In the genomic region with DNA sequence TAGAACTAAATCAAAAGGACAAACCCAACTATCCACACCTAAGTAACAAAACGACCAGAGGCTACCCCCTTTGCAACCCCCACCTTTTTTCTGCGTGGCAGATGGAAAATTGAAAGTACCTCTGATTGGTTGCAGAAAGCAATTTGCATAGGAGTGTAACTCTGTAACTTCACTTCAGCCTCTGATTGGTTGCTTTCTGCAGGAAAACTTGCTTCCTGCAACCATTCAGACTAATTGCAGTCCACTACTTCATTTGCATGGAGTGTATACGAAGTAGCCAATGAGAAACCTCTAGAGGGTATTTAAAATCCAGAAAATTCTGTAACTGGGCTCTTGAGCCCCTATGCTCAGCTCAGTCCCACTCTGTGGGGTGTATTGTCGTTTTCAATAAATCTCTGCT, we compare ENCODE assay signal across 28 cellular contexts.
DNase-seq lines count a peak whose midpoint lies in the region; ATAC-seq, FAIRE-seq and TF ChIP-seq lines count a peak whose summit lies in the region.
"Had no signal": no experiment of that assay in that cellular context is flagged by ENCODE, and none has a peak within 500 bp of the region (broad histone marks: within the 10 kb centered on the region; RNA-seq: fewer than 3 reads in every experiment).

No MANE protein-coding gene starts in this region.

- no peak overlapping the region for H3K23ac ChIP-seq in H1 (ENCODE audit: insufficient read length)

- TF ChIP-seq CTCF in BE2C (IDR thresholded peaks at IDR 0.05; ENCODE audit: low read depth, low read length), result no peak
- no peak for TF ChIP-seq CTCF in HFFc6 (IDR thresholded peaks at IDR 0.05)
- TF ChIP-seq CTCF in H1 (IDR thresholded peaks at IDR 0.05; ENCODE audit: control extremely low read depth in 1 of 3, insufficient read depth in 1 of 3, low read depth in 1 of 3, low read length in 3 of 3), result no peak

- no peak overlapping the region for H2BK20ac ChIP-seq in H1 (ENCODE audit: low read length)

- no peaks in the 10 kb centered on the region for H4K20me1 ChIP-seq in H1 (replicated peaks in 1 of 2; ENCODE audit: control insufficient read depth in 1 of 2, insufficient read depth in 2 of 2, low read length in 2 of 2)

- no peaks in the 10 kb centered on the region for H3K79me1 ChIP-seq in H1 (ENCODE audit: low read depth, low read length)

- H3K36me3 Mint-ChIP-seq in HFFc6 (ENCODE audit: low read depth), result no peaks in the 10 kb centered on the region
- H3K36me3 Mint-ChIP-seq: CD4-positive, alpha-beta memory T cell had no signal

- no peak overlapping the region for H2BK15ac ChIP-seq in H1 (ENCODE audit: low read length)

- H3K4me2 ChIP-seq in H1 (ENCODE audit: insufficient read depth in 1 of 2, low read depth in 2 of 2, low read length in 2 of 2), result no peak overlapping the region

- no peaks in the 10 kb centered on the region for H3K23me2 ChIP-seq in H1 (ENCODE audit: low read depth, low read length)

- no peak overlapping the region for H2AK5ac ChIP-seq in H1 (ENCODE audit: low read depth, low read length)

- TF ChIP-seq EP300 in H1 (IDR thresholded peaks at IDR 0.05; ENCODE audit: borderline replicate concordance in 1 of 2, low read depth in 2 of 2, low read length in 2 of 2), result no peak

- DNase-seq in BE2C (no peak), HFFc6 (no peak), RPMI7951 (ENCODE audit: low read depth) (peak; percentile 40), H1 (ENCODE audit: low read depth in 1 of 2, low spot score in 2 of 2) (no peak), NCI-H2227 (lab: John Stamatoyannopoulos, UW; ENCODE audit: unreplicated experiment) (no peak), middle frontal gyrus (ENCODE audit: extremely low spot score, low spot score) (no peak)
- no peak for DNase-seq in stimulated activated naive CD4-positive, alpha-beta T cell (lab: John Stamatoyannopoulos, UW)
- DNase-seq: AML-193; C1 segment of cervical spinal cord; CD4-positive, alpha-beta memory T cell; COR-L47; GF-D8; H9; NCI-H1092 treated with DMSO at 0.1 percent for 48 hours; NCI-H1436; NCI-H187; NCI-H2081 treated with DMSO at 0.1 percent for 48 hours; NCI-H2171; NCI-H345; NCI-H510A treated with DMSO at 0.1 percent for 48 hours; SHP77 treated with DMSO at 0.1 percent for 48 hours; T-helper 17 cell had no signal

- no peaks in the 10 kb centered on the region for H3K9me3 ChIP-seq in BE2C
- H3K9me3 ChIP-seq in H1 (ENCODE audit: insufficient read depth in 2 of 2, low read depth in 1 of 2, low read length in 1 of 2), result no peaks in the 10 kb centered on the region

- peak overlapping the region; percentile 51 for H3K4me3 Mint-ChIP-seq in HFFc6
- H3K4me3 Mint-ChIP-seq: CD4-positive, alpha-beta memory T cell; H9; T-helper 17 cell had no signal

- peaks cover 8% of the 10 kb centered on the region for H3K27me3 ChIP-seq in BE2C
- no peaks in the 10 kb centered on the region for H3K27me3 ChIP-seq in H1 (replicated peaks in 1 of 4; ENCODE audit: control insufficient read depth in 3 of 4, extremely low read depth in 1 of 4, insufficient read depth in 3 of 4, low read length in 3 of 4)

- H2BK12ac ChIP-seq in H1 (ENCODE audit: low read depth, low read length), result no peak overlapping the region

- no peak overlapping the region for H3K27ac ChIP-seq in H1 (ENCODE audit: low read depth, low read length)
- H3K27ac ChIP-seq: HL-60, SK-N-MC had no signal

- TF ChIP-seq POLR2A in H1 (IDR thresholded peaks at IDR 0.05; ENCODE audit: control extremely low read depth in 1 of 2, low read depth in 2 of 2, low read length in 2 of 2), result no peak

- no peak overlapping the region for H3K56ac ChIP-seq in H1 (replicated peaks; ENCODE audit: insufficient read length, low read depth, low read length)

- H2AFZ ChIP-seq in H1 (ENCODE audit: low read length), result peak overlapping the region; percentile 71; the same call in 1 of the 2 replicates

- H3K36me3 ChIP-seq in BE2C, result no peaks in the 10 kb centered on the region
- H3K36me3 ChIP-seq in H1 (ENCODE audit: control insufficient read depth in 2 of 4, insufficient read depth in 4 of 4, low read length in 3 of 4), result no peaks in the 10 kb centered on the region

- H2BK120ac ChIP-seq in H1 (replicated peaks; ENCODE audit: low read depth, low read length), result no peak overlapping the region

- H3K79me2 ChIP-seq in H1 (ENCODE audit: control insufficient read depth in 1 of 2, insufficient read depth in 2 of 2, low read length in 2 of 2), result no peaks in the 10 kb centered on the region

- TF ChIP-seq RAD21 in H1 (IDR thresholded peaks at IDR 0.05 in 1 of 2, conservative IDR thresholded peaks at IDR 0.05 in 1 of 2; ENCODE audit: low read depth in 2 of 2, low read length in 2 of 2), result no peak

- CTCF ChIA-PET in H1 (lab: Charles Lee; ENCODE audit: partially characterized antibody), result interaction anchor here (1.0 kb wide), 1 partner anchor 14 kb away, joined by 3 read pairs; no protein-coding TSS in a partner anchor

- WGBS in H1 (ENCODE audit: extremely low coverage in 1 of 2, insufficient coverage in 1 of 2, insufficient read length in 1 of 2, insufficient replicate concordance in 2 of 2, low coverage in 1 of 2, low lambda C conversion rate in 2 of 2, missing lambda C conversion rate in 1 of 2), 2 experiments, result 83% methylated on average over 4 of the region's 4 CpGs; no CpG with 5 or more reads in 1 of the 2 experiments

- H3K9ac ChIP-seq in H1 (replicated peaks in 1 of 4; ENCODE audit: extremely low read depth in 1 of 4, low read depth in 3 of 4, low read length in 3 of 4), result no peak overlapping the region

- H4K5ac ChIP-seq in H1 (ENCODE audit: insufficient read length, low read depth, low read length), result no peak overlapping the region

- no peak for FAIRE-seq in H1 (lab: Jason Lieb, UNC)
- FAIRE-seq: A204.1, GM19239 had no signal

- POLR2A ChIA-PET in H1 (lab: Charles Lee; ENCODE audit: partially characterized antibody), result no interaction called here

- H3K9me3 Mint-ChIP-seq in HFFc6, result peaks cover 5% of the 10 kb centered on the region; the same call in 1 of the 2 replicates
- H3K9me3 Mint-ChIP-seq: CD4-positive, alpha-beta memory T cell; H9 had no signal

- H3K4me1 Mint-ChIP-seq in HFFc6 (ENCODE audit: low read depth), result no peaks in the 10 kb centered on the region
- H3K4me1 Mint-ChIP-seq: CD4-positive, alpha-beta memory T cell had no signal

- H3K4me3 ChIP-seq in BE2C (ENCODE audit: low read depth, low read length), result peak overlapping the region; percentile 45
- H3K4me3 ChIP-seq in H1 (ENCODE audit: extremely low read depth in 1 of 4, insufficient read depth in 2 of 4, low read depth in 3 of 4, low read length in 4 of 4), result no peak overlapping the region
- H3K4me3 ChIP-seq: SK-N-MC had no signal

- H3K14ac ChIP-seq in H1 (ENCODE audit: insufficient read length), result no peak overlapping the region

- no peak overlapping the region for H4K8ac ChIP-seq in H1 (ENCODE audit: extremely low read depth, insufficient read depth, low read length)

- no peaks in the 10 kb centered on the region; the same call in none of the 2 replicates for H3K4me1 ChIP-seq in BE2C
- no peaks in the 10 kb centered on the region for H3K4me1 ChIP-seq in H1 (replicated peaks in 1 of 4; ENCODE audit: control insufficient read depth in 3 of 4, insufficient read depth in 4 of 4, low read length in 3 of 4)

- H3K4ac ChIP-seq in H1 (replicated peaks; ENCODE audit: insufficient read length, low read depth, low read length), result no peak overlapping the region

- ATAC-seq in GM18502 (IDR thresholded peaks at IDR 0.05; ENCODE audit: poor library complexity, unreplicated experiment), result no peak
- ATAC-seq: Panc1, T-helper 17 cell had no signal

- no peak overlapping the region for H3K18ac ChIP-seq in H1 (ENCODE audit: extremely low read depth, low read length)

- H3K27me3 Mint-ChIP-seq in HFFc6 (ENCODE audit: insufficient read depth), result peaks cover 21% of the 10 kb centered on the region; the same call in 1 of the 2 replicates

- H2BK5ac ChIP-seq in H1 (ENCODE audit: low read depth, low read length), result no peak overlapping the region

- no peak overlapping the region for H4K91ac ChIP-seq in H1 (replicated peaks; ENCODE audit: insufficient read length, low read length)

- H3K27ac Mint-ChIP-seq in HFFc6, result no peak overlapping the region
- H3K27ac Mint-ChIP-seq: CD4-positive, alpha-beta memory T cell; H9; T-helper 17 cell had no signal

TF ChIP-seq in H1, 55 proteins besides CTCF, POLR2A, EP300 and RAD21:
- TF ChIP-seq SUZ12 (IDR thresholded peaks at IDR 0.05; ENCODE audit: low read length) (no peak), EZH2 (IDR thresholded peaks at IDR 0.05; ENCODE audit: low read depth, low read length, severe bottlenecking) (no peak), TBP (IDR thresholded peaks at IDR 0.05; ENCODE audit: low read depth, low read length) (no peak), TCF12 (IDR thresholded peaks at IDR 0.05; ENCODE audit: low read depth, low read length) (no peak), CBX8 (IDR thresholded peaks at IDR 0.05; ENCODE audit: borderline replicate concordance, low read depth, low read length) (no peak), CREB1 (IDR thresholded peaks at IDR 0.05) (no peak), EGR1 (IDR thresholded peaks at IDR 0.05; ENCODE audit: borderline replicate concordance, low read depth, low read length) (no peak), ASH2L (IDR thresholded peaks at IDR 0.05; ENCODE audit: low read length) (no peak), SP2 (IDR thresholded peaks at IDR 0.05; ENCODE audit: low read length) (no peak), RXRA (IDR thresholded peaks at IDR 0.05; ENCODE audit: insufficient read depth, low read depth, low read length) (no peak), TAF7 (optimal IDR thresholded peaks at IDR 0.05; ENCODE audit: borderline replicate concordance, low read depth, low read length) (no peak), HDAC2 (IDR thresholded peaks at IDR 0.05; ENCODE audit: borderline replicate concordance in 1 of 2, low read depth in 2 of 2, low read length in 2 of 2) (no peak)
